ENCODE assay signal across 23 cellular contexts in genomic region chr9:120857481-120857880, GRCh38. TPM values are rescaled to one million over a fixed set of nuclear protein-coding genes. Genes with fewer than 3 reads are reported as not detected.
DNase-seq lines count a peak whose midpoint lies in the region; ATAC-seq and TF ChIP-seq lines count a peak whose summit lies in the region.
"Had no signal": no experiment of that assay in that cellular context is flagged by ENCODE, and none has a peak within 500 bp of the region (broad histone marks: within the 10 kb centered on the region; RNA-seq: fewer than 3 reads in every experiment).

No MANE protein-coding gene starts in this region.

- H3K9me3 ChIP-seq in right atrium auricular region, result no peaks in the 10 kb centered on the region
- H3K9me3 ChIP-seq: breast epithelium, esophagus muscularis mucosa, ovary, SK-N-SH had no signal

- H3K4me1 Mint-ChIP-seq in effector memory CD8-positive, alpha-beta T cell (ENCODE audit: low read depth in 2 of 2), result peaks cover 0 to 9% of the 10 kb centered on the region in 2 donors
- no peaks in the 10 kb centered on the region for H3K4me1 Mint-ChIP-seq in stimulated activated effector memory CD8-positive, alpha-beta T cell treated with anti-CD3 and anti-CD28 coated beads, Interleukin-12 subunit alpha, Interleukin-12 subunit beta, amount 100 ng/mL, for 72 hours

- H3K4me1 ChIP-seq in right atrium auricular region, result no peaks in the 10 kb centered on the region
- H3K4me1 ChIP-seq: breast epithelium, esophagus muscularis mucosa had no signal

- H3K27ac ChIP-seq in right atrium auricular region, result no peak overlapping the region
- H3K27ac ChIP-seq: esophagus muscularis mucosa, ovary, PC-9 had no signal

- peak; percentile 29 for ATAC-seq in Right ventricle myocardium inferior
- ATAC-seq in effector memory CD8-positive, alpha-beta T cell (replicated peaks), result no peak
- ATAC-seq in stimulated activated effector memory CD8-positive, alpha-beta T cell treated with anti-CD3 and anti-CD28 coated beads, Interleukin-12 subunit alpha, Interleukin-12 subunit beta, amount 100 ng/mL, for 72 hours, result no peak
- ATAC-seq: activated CD4-positive, CD25-positive, alpha-beta regulatory T cell treated with anti-CD3 and anti-CD28 coated beads, Interleukin-2, amount 50 U/mL, for 24 hours had no signal

- TF ChIP-seq CTCF in right atrium auricular region (IDR thresholded peaks at IDR 0.05), result no peak

- H3K4me3 Mint-ChIP-seq in effector memory CD8-positive, alpha-beta T cell, result no peak overlapping the region
- no peak overlapping the region for H3K4me3 Mint-ChIP-seq in stimulated activated effector memory CD8-positive, alpha-beta T cell treated with anti-CD3 and anti-CD28 coated beads, Interleukin-12 subunit alpha, Interleukin-12 subunit beta, amount 100 ng/mL, for 72 hours

- intact Hi-C loops in Right ventricle myocardium inferior (cut with DNase I), result no loop called here

- H3K27me3 ChIP-seq in right atrium auricular region, result no peaks in the 10 kb centered on the region
- H3K27me3 ChIP-seq: breast epithelium, esophagus muscularis mucosa, ovary had no signal

- H3K4me3 ChIP-seq in right atrium auricular region, result no peak overlapping the region
- H3K4me3 ChIP-seq: breast epithelium, esophagus muscularis mucosa, ovary, PC-9 had no signal

- H3K27ac Mint-ChIP-seq in effector memory CD8-positive, alpha-beta T cell, result peak overlapping the region; percentile 71 to 88
- peak overlapping the region; percentile 58 for H3K27ac Mint-ChIP-seq in stimulated activated effector memory CD8-positive, alpha-beta T cell treated with anti-CD3 and anti-CD28 coated beads, Interleukin-12 subunit alpha, Interleukin-12 subunit beta, amount 100 ng/mL, for 72 hours

- no peak for DNase-seq in Right ventricle myocardium inferior (ENCODE audit: missing footprints)
- no peak for DNase-seq in right atrium auricular region (ENCODE audit: low spot score)
- peak; percentile 23 for DNase-seq in NCI-H2196 treated with DMSO at 0.1 percent for 48 hours (lab: John Stamatoyannopoulos, UW; ENCODE audit: unreplicated experiment)
- no peak for DNase-seq in effector memory CD8-positive, alpha-beta T cell
- no peak for DNase-seq in stimulated activated effector memory CD8-positive, alpha-beta T cell treated with anti-CD3 and anti-CD28 coated beads, Interleukin-12 subunit alpha, Interleukin-12 subunit beta, amount 100 ng/mL, for 72 hours (ENCODE audit: low spot score in 2 of 2)
- no peak for DNase-seq in NCI-H526 (lab: John Stamatoyannopoulos, UW)
- no peak for DNase-seq in NCI-H1436 (lab: John Stamatoyannopoulos, UW)
- no peak for DNase-seq in NCI-H2107 treated with DMSO at 0.1 percent for 48 hours (lab: John Stamatoyannopoulos, UW; ENCODE audit: unreplicated experiment)
- DNase-seq: activated CD8-positive, alpha-beta memory T cell treated with anti-CD3 and anti-CD28 coated beads, Interleukin-2, amount 50 U/mL, for 4 hours; activated naive CD4-positive, alpha-beta T cell; COR-L47; H7; IMR-90; MM.1S; NCI-H187; ovary; PC-9; SK-N-SH; stimulated activated CD4-positive, alpha-beta T cell treated with anti-CD3 and anti-CD28 coated beads, Interleukin-4, amount 100 ng/mL, for 24 hours; T1000 had no signal

- H3K27me3 Mint-ChIP-seq in effector memory CD8-positive, alpha-beta T cell, result no peaks in the 10 kb centered on the region

- peaks cover 31% of the 10 kb centered on the region for H3K36me3 ChIP-seq in right atrium auricular region
- H3K36me3 ChIP-seq: breast epithelium, ovary had no signal

- peaks cover 46% of the 10 kb centered on the region for H3K36me3 Mint-ChIP-seq in effector memory CD8-positive, alpha-beta T cell (ENCODE audit: insufficient read depth)
- peaks cover 100% of the 10 kb centered on the region for H3K36me3 Mint-ChIP-seq in stimulated activated effector memory CD8-positive, alpha-beta T cell treated with anti-CD3 and anti-CD28 coated beads, Interleukin-12 subunit alpha, Interleukin-12 subunit beta, amount 100 ng/mL, for 72 hours

- no peaks in the 10 kb centered on the region for H3K9me3 Mint-ChIP-seq in effector memory CD8-positive, alpha-beta T cell
- H3K9me3 Mint-ChIP-seq in stimulated activated effector memory CD8-positive, alpha-beta T cell treated with anti-CD3 and anti-CD28 coated beads, Interleukin-12 subunit alpha, Interleukin-12 subunit beta, amount 100 ng/mL, for 72 hours, result no peaks in the 10 kb centered on the region

RNA-seq across cellular contexts. Expression of gene PSMD5, which starts 14.8 kb away (rescaled TPM):
- total RNA-seq in Right ventricle myocardium inferior, result 15.3 TPM
- total RNA-seq in right atrium auricular region, result 10 to 100 TPM; 12.8 to 13.9 TPM

RNA-seq across cellular contexts. Expression of gene PHF19, which starts 19.5 kb away (rescaled TPM):
- total RNA-seq in Right ventricle myocardium inferior, result 13.2 TPM
- 10 to 100 TPM; 11.9 to 13.9 TPM for total RNA-seq in right atrium auricular region
